In the genomic region with DNA sequence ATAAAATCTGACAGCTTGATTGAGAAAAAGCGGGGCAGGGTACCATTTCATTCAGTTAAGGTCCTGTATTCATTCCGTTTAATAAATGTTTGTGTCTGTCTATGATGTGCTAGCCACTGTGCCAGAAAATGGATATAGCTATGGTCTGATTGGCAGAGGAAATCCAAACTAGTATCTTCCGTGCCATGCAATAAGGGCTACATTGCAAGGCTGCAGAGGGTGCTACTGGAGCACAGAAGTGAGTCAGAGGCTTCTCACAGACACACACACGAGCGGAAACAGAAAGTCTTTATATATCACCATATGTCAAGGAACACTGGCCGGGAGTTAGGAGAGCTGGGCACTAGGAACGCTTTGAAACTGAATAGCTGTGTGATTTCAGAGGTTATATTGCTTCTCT, we compare ENCODE assay signal across 8 cellular contexts. TPM values are rescaled to one million over a fixed set of nuclear protein-coding genes. Genes with fewer than 3 reads are reported as not detected.
DNase-seq lines count a peak whose midpoint lies in the region; ATAC-seq lines count a peak whose summit lies in the region.
"Not testable (repeated sequence)": the region's sequence is repeated elsewhere in the genome, so short reads cannot be mapped to it uniquely, and the experiment has no call there.

No MANE protein-coding gene starts in this region.

- H3K4me3 ChIP-seq in duodenal mucosa (ENCODE audit: low read depth in 1 of 2, low read length in 2 of 2) (peak overlapping the region; percentile 61 to 94), skeletal muscle cell (ENCODE audit: low read depth, low read length) (peak overlapping the region; percentile 71)

- H3K27ac ChIP-seq in duodenal mucosa (ENCODE audit: low read depth, low read length), result not testable (repeated sequence)
- peak overlapping the region; percentile 43 for H3K27ac ChIP-seq in layer of hippocampus (ENCODE audit: low read depth, low read length)

- DNase-seq in A172 (ENCODE audit: low spot score) (peak; percentile 53), NCI-H460 (ENCODE audit: extremely low read depth, low read depth) (peak; percentile 13), skeletal muscle cell (ENCODE audit: low read depth) (peak; percentile 43)
- peak; percentile 34 to 49 for DNase-seq in activated CD4-positive, alpha-beta T cell treated with anti-CD3 and anti-CD28 coated beads, Interleukin-2, amount 50 U/mL, for 48 hours

- H3K4me1 ChIP-seq in duodenal mucosa (ENCODE audit: control insufficient read depth in 1 of 2, insufficient read depth in 2 of 2, low read length in 2 of 2), result not testable (repeated sequence)

- H3K9ac ChIP-seq in duodenal mucosa (ENCODE audit: low read depth in 1 of 2, low read length in 2 of 2), result peak overlapping the region; percentile 56 to 59

- H3K27me3 ChIP-seq in duodenal mucosa (ENCODE audit: control insufficient read depth in 1 of 2, insufficient read depth in 2 of 2, low read length in 2 of 2); layer of hippocampus (ENCODE audit: control insufficient read depth, insufficient read depth, low read length): not testable (repeated sequence)

- H3K9me3 ChIP-seq in duodenal mucosa (ENCODE audit: control insufficient read depth in 1 of 2, low read length in 2 of 2), result not testable (repeated sequence)

- ATAC-seq in GM18867 (IDR thresholded peaks at IDR 0.05; ENCODE audit: unreplicated experiment) (peak; percentile 45), HG03064 (IDR thresholded peaks at IDR 0.05; ENCODE audit: low read depth, unreplicated experiment) (peak; percentile 51)

- H3K36me3 ChIP-seq in duodenal mucosa (ENCODE audit: control insufficient read depth in 1 of 2, insufficient read depth in 2 of 2, low read length in 2 of 2), result not testable (repeated sequence)

RNA-seq across cellular contexts. Expression of a gene that starts 29.3 kb away (rescaled TPM):
- total RNA-seq in A172 (2014; rRNA removed; shearing (Covaris generic)), result 4.5 and 4.6 TPM in 2 replicates
- total RNA-seq in NCI-H460 (2014; rRNA removed; shearing (Covaris generic)), result 3.6 and 6.1 TPM in 2 replicates
- polyA plus RNA-seq in NCI-H460 (2014; cell fraction: nucleus; rRNA removed), result 31.2 and 43.3 TPM in 2 replicates
